17 cellular contexts compared by ENCODE assay signal in the genomic region with DNA sequence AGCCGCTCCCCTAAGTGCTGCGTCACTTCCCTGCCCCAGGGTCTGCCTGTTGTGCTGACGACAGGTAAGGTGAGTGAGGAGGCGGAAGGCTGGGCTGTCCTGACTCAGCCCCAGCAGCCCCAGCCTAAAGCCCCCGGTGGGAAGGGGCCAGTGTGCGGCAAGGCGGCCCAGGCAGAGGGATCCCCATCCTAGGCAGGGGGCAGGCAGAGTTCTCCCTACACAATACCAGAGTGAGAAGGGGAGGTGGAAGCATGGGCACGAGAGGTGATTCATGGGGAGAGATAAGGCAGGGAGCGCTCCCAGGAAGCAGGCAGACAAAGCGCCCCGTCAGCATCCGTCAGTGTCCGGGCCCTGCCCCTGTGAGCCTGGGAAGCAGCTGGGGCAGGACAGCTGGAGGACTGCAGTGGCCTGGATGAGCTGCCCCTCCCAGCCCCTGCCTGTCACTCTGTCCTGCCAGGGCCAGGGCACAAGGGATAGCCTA. TPM values are rescaled to one million over a fixed set of nuclear protein-coding genes. Genes with fewer than 3 reads are reported as not detected.
DNase-seq lines count a peak whose midpoint lies in the region; ATAC-seq, FAIRE-seq and TF ChIP-seq lines count a peak whose summit lies in the region.
"Had no signal": no experiment of that assay in that cellular context is flagged by ENCODE, and none has a peak within 500 bp of the region (broad histone marks: within the 10 kb centered on the region; RNA-seq: fewer than 3 reads in every experiment).

No MANE protein-coding gene starts in this region.

- H2BK15ac ChIP-seq in mesendoderm (replicated peaks; ENCODE audit: low read depth) = no peak overlapping the region

- H3K79me1 ChIP-seq in mesendoderm (ENCODE audit: low read length) = peaks cover 29% of the 10 kb centered on the region

- H3K4ac ChIP-seq in mesendoderm (ENCODE audit: low read depth, low read length) = no peak overlapping the region

- WGBS in mesendoderm (ENCODE audit: extremely low coverage, insufficient coverage, low lambda C conversion rate) = no CpG with 5 or more reads among the region's 13 CpGs

- DNase-seq in A172 (ENCODE audit: low spot score) (peak; percentile 89), HTR-8/SVneo (ENCODE audit: insufficient read length, low spot score) (no peak), bronchial epithelial cell (ENCODE audit: low read depth) (peak; percentile 90), mesendoderm (no peak), DMS79 (lab: John Stamatoyannopoulos, UW) (no peak), T-helper 2 cell (no peak), NOMO-1 (lab: John Stamatoyannopoulos, UW; ENCODE audit: unreplicated experiment in 2 of 2) (no peak)
- DNase-seq: activated CD8-positive, alpha-beta memory T cell treated with anti-CD3 and anti-CD28 coated beads, Interleukin-2, amount 50 U/mL, for 48 hours; amniotic stem cell; DMS79 treated with DMSO at 0.1 percent for 48 hours; MG63; NCI-H2227 treated with DMSO at 0.1 percent for 48 hours; nephron progenitor cell; RPMI8226; stimulated activated CD8-positive, alpha-beta memory T cell treated with anti-CD3 and anti-CD28 coated beads, Interleukin-4, amount 100 ng/mL, for 48 hours; WERI-Rb-1 had no signal

- FAIRE-seq in HTR-8/SVneo (lab: Jason Lieb, UNC) (peak; percentile 57), bronchial epithelial cell (lab: Jason Lieb, UNC) (peak; percentile 82)

- H3K27ac ChIP-seq in mesendoderm (ENCODE audit: low read depth, low read length) = no peak overlapping the region
- H3K27ac ChIP-seq: WERI-Rb-1 had no signal

- ATAC-seq in HG02571 (IDR thresholded peaks at IDR 0.05; ENCODE audit: unreplicated experiment) = no peak

- peaks cover 54% of the 10 kb centered on the region for H3K79me2 ChIP-seq in mesendoderm (ENCODE audit: control insufficient read depth, insufficient read depth, low read length)

- H3K4me1 ChIP-seq in mesendoderm (ENCODE audit: control insufficient read depth, low read depth, low read length) = peaks cover 9% of the 10 kb centered on the region

- no peak overlapping the region for H2BK120ac ChIP-seq in mesendoderm (ENCODE audit: low read depth, low read length)

- peak overlapping the region; percentile 15 for H3K56ac ChIP-seq in mesendoderm (ENCODE audit: low read length)

- H4K5ac ChIP-seq in mesendoderm (ENCODE audit: low read length) = no peak overlapping the region

- H3K9ac ChIP-seq in mesendoderm (ENCODE audit: low read length) = no peak overlapping the region

- H4K8ac ChIP-seq in mesendoderm (ENCODE audit: low read depth, low read length) = no peak overlapping the region

- peaks cover 41% of the 10 kb centered on the region for H3K36me3 ChIP-seq in bronchial epithelial cell (ENCODE audit: control insufficient read depth, insufficient read depth, low read length)
- H3K36me3 ChIP-seq in mesendoderm (ENCODE audit: control insufficient read depth, insufficient read depth, low read length) = peaks cover 1% of the 10 kb centered on the region
- H3K36me3 ChIP-seq: MG63, WERI-Rb-1 had no signal

- H3K4me2 ChIP-seq in mesendoderm (ENCODE audit: low read length) = no peak overlapping the region

- H2BK5ac ChIP-seq in mesendoderm (ENCODE audit: low read length) = no peak overlapping the region

- no peak for TF ChIP-seq CTCF in bronchial epithelial cell (IDR thresholded peaks at IDR 0.05; ENCODE audit: insufficient read depth, low read length, severe bottlenecking)

- H3K18ac ChIP-seq in mesendoderm (ENCODE audit: low read length) = no peak overlapping the region

- H3K27me3 ChIP-seq in bronchial epithelial cell (ENCODE audit: control insufficient read depth, insufficient read depth, low read length) = no peaks in the 10 kb centered on the region
- H3K27me3 ChIP-seq in mesendoderm (ENCODE audit: insufficient read depth, low read length, poor library complexity) = no peaks in the 10 kb centered on the region
- H3K27me3 ChIP-seq: MG63 had no signal

- no peak overlapping the region for H3K23ac ChIP-seq in mesendoderm (ENCODE audit: low read length)

- H3K4me3 ChIP-seq in bronchial epithelial cell (ENCODE audit: low read depth, low read length) (peak overlapping the region; percentile 3), mesendoderm (ENCODE audit: low read length) (no peak overlapping the region)
- H3K4me3 ChIP-seq: MG63 had no signal

- H2AK5ac ChIP-seq in mesendoderm (ENCODE audit: low read length) = no peak overlapping the region

RNA-seq across cellular contexts. Expression of a gene that starts 4.0 kb away (rescaled TPM):
- total RNA-seq in A172 (2014; rRNA removed; shearing (Covaris generic)) = 26.3 and 29.5 TPM in 2 replicates
- 28.4 and 35.5 TPM in 2 replicates for total RNA-seq in bronchial epithelial cell
- polyA plus RNA-seq in mesendoderm (2013, experiment 1 of 2) = 14.3 TPM
- polyA plus RNA-seq in mesendoderm (2013, experiment 2 of 2) = 14.2 TPM

RNA-seq across cellular contexts. Expression of a gene that starts 46.2 kb away (rescaled TPM):
- total RNA-seq in A172 (2014; rRNA removed; shearing (Covaris generic)) = 0.02 TPM in 1 of 2 replicates, not detected in the other
- total RNA-seq in bronchial epithelial cell = not detected in 2 replicates
- polyA plus RNA-seq in mesendoderm (2013, experiment 1 of 2) = 0.46 TPM
- polyA plus RNA-seq in mesendoderm (2013, experiment 2 of 2) = 0.43 TPM

RNA-seq across cellular contexts. Expression of a gene that starts 48.6 kb away (rescaled TPM):
- total RNA-seq in A172 (2014; rRNA removed; shearing (Covaris generic)) = 0.22 TPM in 1 of 2 replicates, not detected in the other
- total RNA-seq in bronchial epithelial cell = 0.13 TPM in 1 of 2 replicates, not detected in the other
- polyA plus RNA-seq in mesendoderm (2013, experiment 1 of 2) = 0.04 TPM
- 0.04 TPM for polyA plus RNA-seq in mesendoderm (2013, experiment 2 of 2)

Comparison
In these comparisons a context has a peak if more than half of its experiments do, and no peak if none do; other contexts are left out.
1. DNase-seq: peak in A172 (single experiment) and bronchial epithelial cell (single experiment); none in HTR-8/SVneo (single experiment), mesendoderm (single experiment), DMS79 (single experiment), T-helper 2 cell (0 of 5) and NOMO-1 (0 of 2).